ENCODE assay signal across 8 cellular contexts in genomic region chrX:154477891-154478477, GRCh38. TPM values are rescaled to one million over a fixed set of nuclear protein-coding genes. Genes with fewer than 3 reads are reported as not detected.
DNase-seq lines count a peak whose midpoint lies in the region; ATAC-seq, FAIRE-seq and TF ChIP-seq lines count a peak whose summit lies in the region.

No MANE protein-coding gene starts in this region.

- peak overlapping the region; percentile 80 for H3K4me2 ChIP-seq in HepG2 (ENCODE audit: low read depth, low read length)

- no peak for TF ChIP-seq POLR2A in HepG2 (IDR thresholded peaks at IDR 0.05; ENCODE audit: insufficient read depth in 1 of 2, low read depth in 2 of 2, low read length in 2 of 2)
- no peak for TF ChIP-seq POLR2A in tibial nerve (IDR thresholded peaks at IDR 0.05)

- H2AFZ ChIP-seq in HepG2 (ENCODE audit: low read length) = no peak overlapping the region

- intact Hi-C loops in HepG2 (cut with micrococcal nuclease; ENCODE audit: unreplicated experiment) = no loop called here

- H3K4me1 Mint-ChIP-seq in activated CD8-positive, alpha-beta memory T cell treated with anti-CD3 and anti-CD28 coated beads, Interleukin-2, amount 10 ng/mL, durations not matched to agents 7 days and 5 days = peaks cover 29% of the 10 kb centered on the region
- H3K4me1 Mint-ChIP-seq in activated naive CD8-positive, alpha-beta T cell treated with anti-CD3 and anti-CD28 coated beads, Interleukin-2, amount 50 U/mL, for 24 hours = peaks cover 17% of the 10 kb centered on the region

- peak overlapping the region; percentile 12 to 60 (median 57); a peak in 4 of 6 replicates for H3K4me3 ChIP-seq in HepG2 (replicated peaks in 1 of 3; ENCODE audit: insufficient read depth in 1 of 3, low read depth in 2 of 3, low read length in 3 of 3)
- peak overlapping the region; percentile 31 to 63 (median 46) for H3K4me3 ChIP-seq in tibial nerve

- no peak for DNase-seq in activated CD8-positive, alpha-beta memory T cell treated with anti-CD3 and anti-CD28 coated beads, Interleukin-2, amount 10 ng/mL, durations not matched to agents 7 days and 5 days
- DNase-seq in activated CD8-positive, alpha-beta memory T cell treated with anti-CD3 and anti-CD28 coated beads, Interleukin-2, amount 50 U/mL, for 48 hours = no peak
- no peak for DNase-seq in activated naive CD8-positive, alpha-beta T cell treated with anti-CD3 and anti-CD28 coated beads, Interleukin-2, amount 50 U/mL, for 24 hours
- DNase-seq in HepG2 (ENCODE audit: low spot score) (no peak), tibial nerve (ENCODE audit: low spot score in 2 of 2) (no peak), NCI-H345 (lab: John Stamatoyannopoulos, UW) (no peak), MV-4-11 (lab: John Stamatoyannopoulos, UW) (no peak)
- DNase-seq in stimulated activated CD4-positive, alpha-beta T cell treated with anti-CD3 and anti-CD28 coated beads, Interleukin-15, amount 100 ng/mL, for 24 hours = no peak

- TF ChIP-seq EP300 in HepG2 (IDR thresholded peaks at IDR 0.05; ENCODE audit: low read depth in 2 of 2, low read length in 2 of 2) (no peak), HepG2 (CRISPR knock-in tag; IDR thresholded peaks at IDR 0.05; ENCODE audit: borderline replicate concordance) (no peak), tibial nerve (IDR thresholded peaks at IDR 0.05) (no peak)

- peaks cover 2% of the 10 kb centered on the region for H3K36me3 Mint-ChIP-seq in activated CD8-positive, alpha-beta memory T cell treated with anti-CD3 and anti-CD28 coated beads, Interleukin-2, amount 10 ng/mL, durations not matched to agents 7 days and 5 days
- H3K36me3 Mint-ChIP-seq in activated naive CD8-positive, alpha-beta T cell treated with anti-CD3 and anti-CD28 coated beads, Interleukin-2, amount 50 U/mL, for 24 hours (ENCODE audit: low read depth) = peaks cover 4% of the 10 kb centered on the region

- H3K9ac ChIP-seq in HepG2 (ENCODE audit: insufficient read depth, low read depth, low read length) = peak overlapping the region; percentile 43; the same call in 1 of the 2 replicates

- TF ChIP-seq RAD21 in HepG2 (CRISPR knock-in tag; IDR thresholded peaks at IDR 0.05) = no peak

- no peaks in the 10 kb centered on the region for H3K9me3 Mint-ChIP-seq in activated CD8-positive, alpha-beta memory T cell treated with anti-CD3 and anti-CD28 coated beads, Interleukin-2, amount 10 ng/mL, durations not matched to agents 7 days and 5 days (ENCODE audit: low read depth)
- H3K9me3 Mint-ChIP-seq in activated naive CD8-positive, alpha-beta T cell treated with anti-CD3 and anti-CD28 coated beads, Interleukin-2, amount 50 U/mL, for 24 hours = no peaks in the 10 kb centered on the region

- TF ChIP-seq CTCF in HepG2 (CRISPR knock-in tag; IDR thresholded peaks at IDR 0.05) (no peak), tibial nerve (IDR thresholded peaks at IDR 0.05) (no peak)

- 94% methylated on average over 11 of the region's 24 CpGs for WGBS in HepG2 (ENCODE audit: low lambda C conversion rate)
- 60 to 67% methylated on average over 24 of the region's 24 CpGs for WGBS in tibial nerve, 2 donors

- peak overlapping the region; percentile 77 for H3K4me3 Mint-ChIP-seq in activated CD8-positive, alpha-beta memory T cell treated with anti-CD3 and anti-CD28 coated beads, Interleukin-2, amount 10 ng/mL, durations not matched to agents 7 days and 5 days
- H3K4me3 Mint-ChIP-seq in activated naive CD8-positive, alpha-beta T cell treated with anti-CD3 and anti-CD28 coated beads, Interleukin-2, amount 50 U/mL, for 24 hours = peak overlapping the region; percentile 82

- no peak for ATAC-seq in activated CD8-positive, alpha-beta memory T cell treated with anti-CD3 and anti-CD28 coated beads, Interleukin-2, amount 10 ng/mL, durations not matched to agents 7 days and 5 days
- no peak for ATAC-seq in activated naive CD8-positive, alpha-beta T cell treated with anti-CD3 and anti-CD28 coated beads, Interleukin-2, amount 50 U/mL, for 24 hours
- ATAC-seq in HepG2 = no peak

- H3K27ac ChIP-seq in HepG2 (ENCODE audit: extremely low read length, insufficient read depth, low read length) (no peak overlapping the region), tibial nerve (peak overlapping the region; percentile 74 to 90 (median 77))

- peak overlapping the region; percentile 76 for H3K27ac Mint-ChIP-seq in activated CD8-positive, alpha-beta memory T cell treated with anti-CD3 and anti-CD28 coated beads, Interleukin-2, amount 10 ng/mL, durations not matched to agents 7 days and 5 days
- peak overlapping the region; percentile 73 for H3K27ac Mint-ChIP-seq in activated naive CD8-positive, alpha-beta T cell treated with anti-CD3 and anti-CD28 coated beads, Interleukin-2, amount 50 U/mL, for 24 hours

- H3K36me3 ChIP-seq in HepG2 (replicated peaks in 1 of 2; ENCODE audit: control insufficient read depth in 1 of 2, insufficient read depth in 2 of 2, low read length in 2 of 2) = no peaks in the 10 kb centered on the region
- H3K36me3 ChIP-seq in tibial nerve = no peaks in the 10 kb centered on the region

- H3K79me2 ChIP-seq in HepG2 (ENCODE audit: insufficient read depth, low read length) = no peaks in the 10 kb centered on the region

- no peaks in the 10 kb centered on the region for H3K27me3 Mint-ChIP-seq in activated CD8-positive, alpha-beta memory T cell treated with anti-CD3 and anti-CD28 coated beads, Interleukin-2, amount 10 ng/mL, durations not matched to agents 7 days and 5 days
- no peaks in the 10 kb centered on the region for H3K27me3 Mint-ChIP-seq in activated naive CD8-positive, alpha-beta T cell treated with anti-CD3 and anti-CD28 coated beads, Interleukin-2, amount 50 U/mL, for 24 hours

- POLR2A ChIA-PET in HepG2 (lab: Yijun Ruan, JAX) = interaction anchor here (0.8 to 1.3 kb wide), 5 partner anchors 12 to 108 kb away, joined by 4 to 11 read pairs (median 7); partner anchors contain the start of genes FAM3A, RPL10 and SLC10A3

- H3K27me3 ChIP-seq in HepG2 (ENCODE audit: control insufficient read depth in 1 of 2, insufficient read depth in 2 of 2, low read length in 2 of 2) = no peaks in the 10 kb centered on the region
- H3K27me3 ChIP-seq in tibial nerve = no peaks in the 10 kb centered on the region

- in situ Hi-C loops in HepG2 (cut with HindIII; ENCODE audit: extremely low pct_ligation_motif_present, low pct_unique_long_range_greater_than_20kb) = no loop called here

- H4K20me1 ChIP-seq in HepG2 (ENCODE audit: insufficient read depth, low read length) = no peaks in the 10 kb centered on the region

- no TSS peak for BruUV-seq in HepG2 (replicated peaks; lab: Mats Ljungman, UMichigan)

- CTCF ChIA-PET in activated CD8-positive, alpha-beta memory T cell treated with anti-CD3 and anti-CD28 coated beads, Interleukin-2, amount 10 ng/mL, durations not matched to agents 7 days and 5 days (lab: Charles Lee) = interaction anchor here (1.0 to 1.6 kb wide), 2 partner anchors 19 to 49 kb away, joined by 4 read pairs; partner anchors contain the start of gene PLXNA3
- CTCF ChIA-PET in HepG2 (lab: Yijun Ruan, JAX; ENCODE audit: low intra/inter-chr PET ratio, low total read pairs) = no interaction called here

- no peaks in the 10 kb centered on the region for H3K9me3 ChIP-seq in HepG2 (ENCODE audit: low read length)
- H3K9me3 ChIP-seq in tibial nerve = no peaks in the 10 kb centered on the region

- FAIRE-seq in HepG2 (lab: Jason Lieb, UNC) = no peak

- H3K4me1 ChIP-seq in HepG2 (ENCODE audit: insufficient read depth, low read length) = peaks cover 8% of the 10 kb centered on the region
- peaks cover 0 to 12% (median 0%) of the 10 kb centered on the region in 4 donors for H3K4me1 ChIP-seq in tibial nerve

RNA-seq across cellular contexts. Expression of gene LAGE3, which starts 1.1 kb away (rescaled TPM):
- total RNA-seq in activated CD8-positive, alpha-beta memory T cell treated with anti-CD3 and anti-CD28 coated beads, Interleukin-2, amount 10 ng/mL, durations not matched to agents 7 days and 5 days = 10 to 100 TPM; 38.8 to 39.0 TPM
- total RNA-seq in HepG2 (2016; rRNA removed; fragmentation: Illumina TruSeq; extraction: Trizol) (12.7 and 13.0 TPM in 2 replicates), tibial nerve (10 to 100 TPM; 18.8 to 46.5 (median 35.0) TPM)
- total RNA-seq in HepG2 (2016; cell fraction: cytosol; rRNA removed; fragmentation: Illumina TruSeq; extraction: Trizol; ENCODE audit: low read depth) = 13.1 and 15.3 TPM in 2 replicates
- total RNA-seq in HepG2 (2016; cell fraction: insoluble cytoplasmic fraction; rRNA removed; fragmentation: Illumina TruSeq; extraction: Trizol) = 11.6 and 13.1 TPM in 2 replicates
- total RNA-seq in HepG2 (2016; cell fraction: membrane; rRNA removed; fragmentation: Illumina TruSeq; extraction: Trizol) = 15.6 and 16.5 TPM in 2 replicates
- 4.3 and 4.5 TPM in 2 replicates for total RNA-seq in HepG2 (2016; cell fraction: nucleus; rRNA removed; fragmentation: Illumina TruSeq; extraction: Trizol)
- polyA plus RNA-seq in HepG2 (2011; rRNA removed) = 7.6 and 10.0 TPM in 2 replicates
- 7.3 and 14.8 TPM in 2 replicates for polyA plus RNA-seq in HepG2 (2011; cell fraction: cytosol; rRNA removed)
- 4.4 and 4.8 TPM in 2 replicates for polyA plus RNA-seq in HepG2 (2011; cell fraction: nucleus; rRNA removed)
- 6.6 and 7.8 TPM in 2 replicates for polyA plus RNA-seq in HepG2 (2012)
- 14.7 and 17.5 TPM in 2 replicates for polyA plus RNA-seq in HepG2 (2016; cell fraction: cytosol; fragmentation: Illumina TruSeq; extraction: Trizol; ENCODE audit: low read depth)
- polyA plus RNA-seq in HepG2 (2016; cell fraction: insoluble cytoplasmic fraction; fragmentation: Illumina TruSeq; extraction: Trizol; ENCODE audit: low read depth) = 13.0 and 13.7 TPM in 2 replicates
- polyA plus RNA-seq in HepG2 (2016; cell fraction: membrane; fragmentation: Illumina TruSeq; extraction: Trizol; ENCODE audit: low read depth) = 12.6 and 15.5 TPM in 2 replicates
- 5.3 and 9.9 TPM in 2 replicates for polyA plus RNA-seq in HepG2 (2016; cell fraction: nucleus; fragmentation: Illumina TruSeq; extraction: Trizol; ENCODE audit: insufficient read depth, low read depth)
- 5.9 and 21.7 TPM in 2 replicates for polyA minus RNA-seq in HepG2 (2011; rRNA and poly(A)+ RNA removed; ENCODE audit: low replicate concordance)
- 2.9 and 3.0 TPM in 2 replicates for polyA minus RNA-seq in HepG2 (2011; cell fraction: cytosol; rRNA and poly(A)+ RNA removed)
- 0.90 TPM in 1 of 2 replicates, not detected in the other for polyA minus RNA-seq in HepG2 (2011; cell fraction: nucleus; rRNA and poly(A)+ RNA removed)

RNA-seq across cellular contexts. Expression of gene UBL4A, which starts 8.4 kb away (rescaled TPM):
- 10 to 100 TPM; 48.1 to 53.2 TPM for total RNA-seq in activated CD8-positive, alpha-beta memory T cell treated with anti-CD3 and anti-CD28 coated beads, Interleukin-2, amount 10 ng/mL, durations not matched to agents 7 days and 5 days
- total RNA-seq in HepG2 (2016; rRNA removed; fragmentation: Illumina TruSeq; extraction: Trizol) = 25.5 and 29.1 TPM in 2 replicates
- total RNA-seq in HepG2 (2016; cell fraction: cytosol; rRNA removed; fragmentation: Illumina TruSeq; extraction: Trizol; ENCODE audit: low read depth) = 11.4 and 12.2 TPM in 2 replicates
- 26.5 and 28.9 TPM in 2 replicates for total RNA-seq in HepG2 (2016; cell fraction: insoluble cytoplasmic fraction; rRNA removed; fragmentation: Illumina TruSeq; extraction: Trizol)
- total RNA-seq in HepG2 (2016; cell fraction: membrane; rRNA removed; fragmentation: Illumina TruSeq; extraction: Trizol) = 32.1 and 33.9 TPM in 2 replicates
- total RNA-seq in HepG2 (2016; cell fraction: nucleus; rRNA removed; fragmentation: Illumina TruSeq; extraction: Trizol) = 10.4 and 12.9 TPM in 2 replicates
- 16.8 and 21.7 TPM in 2 replicates for polyA plus RNA-seq in HepG2 (2011; rRNA removed)
- polyA plus RNA-seq in HepG2 (2011; cell fraction: cytosol; rRNA removed) = 20.9 and 32.4 TPM in 2 replicates
- polyA plus RNA-seq in HepG2 (2011; cell fraction: nucleus; rRNA removed) = 11.5 and 13.8 TPM in 2 replicates
- 14.3 and 16.6 TPM in 2 replicates for polyA plus RNA-seq in HepG2 (2012)
- 12.8 and 14.0 TPM in 2 replicates for polyA plus RNA-seq in HepG2 (2016; cell fraction: cytosol; fragmentation: Illumina TruSeq; extraction: Trizol; ENCODE audit: low read depth)
- polyA plus RNA-seq in HepG2 (2016; cell fraction: insoluble cytoplasmic fraction; fragmentation: Illumina TruSeq; extraction: Trizol; ENCODE audit: low read depth) = 21.9 and 28.0 TPM in 2 replicates
- 24.6 and 26.6 TPM in 2 replicates for polyA plus RNA-seq in HepG2 (2016; cell fraction: membrane; fragmentation: Illumina TruSeq; extraction: Trizol; ENCODE audit: low read depth)
- polyA plus RNA-seq in HepG2 (2016; cell fraction: nucleus; fragmentation: Illumina TruSeq; extraction: Trizol; ENCODE audit: insufficient read depth, low read depth) = 17.4 and 20.6 TPM in 2 replicates
- polyA minus RNA-seq in HepG2 (2011; rRNA and poly(A)+ RNA removed; ENCODE audit: low replicate concordance) = 32.9 and 96.4 TPM in 2 replicates
- polyA minus RNA-seq in HepG2 (2011; cell fraction: cytosol; rRNA and poly(A)+ RNA removed) = 13.2 and 18.6 TPM in 2 replicates
- polyA minus RNA-seq in HepG2 (2011; cell fraction: nucleus; rRNA and poly(A)+ RNA removed) = 3.0 and 4.6 TPM in 2 replicates
- total RNA-seq in tibial nerve = 10 to 100 TPM; 39.0 to 58.5 (median 43.4) TPM

RNA-seq across cellular contexts. Expression of gene SLC10A3, which starts 12.4 kb away (rescaled TPM):
- total RNA-seq in activated CD8-positive, alpha-beta memory T cell treated with anti-CD3 and anti-CD28 coated beads, Interleukin-2, amount 10 ng/mL, durations not matched to agents 7 days and 5 days = 10 to 100 TPM; 24.3 to 24.9 TPM
- total RNA-seq in HepG2 (2016; rRNA removed; fragmentation: Illumina TruSeq; extraction: Trizol) (10.1 and 10.8 TPM in 2 replicates), tibial nerve (10 to 100 TPM; 17.8 to 40.6 (median 27.0) TPM)
- 9.0 and 10.7 TPM in 2 replicates for total RNA-seq in HepG2 (2016; cell fraction: cytosol; rRNA removed; fragmentation: Illumina TruSeq; extraction: Trizol; ENCODE audit: low read depth)
- 7.1 and 10.6 TPM in 2 replicates for total RNA-seq in HepG2 (2016; cell fraction: insoluble cytoplasmic fraction; rRNA removed; fragmentation: Illumina TruSeq; extraction: Trizol)
- total RNA-seq in HepG2 (2016; cell fraction: membrane; rRNA removed; fragmentation: Illumina TruSeq; extraction: Trizol) = 19.7 and 23.5 TPM in 2 replicates
- total RNA-seq in HepG2 (2016; cell fraction: nucleus; rRNA removed; fragmentation: Illumina TruSeq; extraction: Trizol) = 5.5 and 5.9 TPM in 2 replicates
- polyA plus RNA-seq in HepG2 (2011; rRNA removed) = 11.5 and 13.7 TPM in 2 replicates
- polyA plus RNA-seq in HepG2 (2011; cell fraction: cytosol; rRNA removed) = 12.8 and 15.4 TPM in 2 replicates
- 12.0 and 13.6 TPM in 2 replicates for polyA plus RNA-seq in HepG2 (2011; cell fraction: nucleus; rRNA removed)
- 7.8 and 12.5 TPM in 2 replicates for polyA plus RNA-seq in HepG2 (2012)
- polyA plus RNA-seq in HepG2 (2016; cell fraction: cytosol; fragmentation: Illumina TruSeq; extraction: Trizol; ENCODE audit: low read depth) = 16.2 and 21.3 TPM in 2 replicates
- polyA plus RNA-seq in HepG2 (2016; cell fraction: insoluble cytoplasmic fraction; fragmentation: Illumina TruSeq; extraction: Trizol; ENCODE audit: low read depth) = 14.1 and 15.3 TPM in 2 replicates
- polyA plus RNA-seq in HepG2 (2016; cell fraction: membrane; fragmentation: Illumina TruSeq; extraction: Trizol; ENCODE audit: low read depth) = 27.8 and 30.6 TPM in 2 replicates
- polyA plus RNA-seq in HepG2 (2016; cell fraction: nucleus; fragmentation: Illumina TruSeq; extraction: Trizol; ENCODE audit: insufficient read depth, low read depth) = 13.1 TPM in 2 replicates
- polyA minus RNA-seq in HepG2 (2011; rRNA and poly(A)+ RNA removed; ENCODE audit: low replicate concordance) = 21.1 and 41.7 TPM in 2 replicates
- 6.5 and 11.1 TPM in 2 replicates for polyA minus RNA-seq in HepG2 (2011; cell fraction: cytosol; rRNA and poly(A)+ RNA removed)
- polyA minus RNA-seq in HepG2 (2011; cell fraction: nucleus; rRNA and poly(A)+ RNA removed) = 2.3 and 2.5 TPM in 2 replicates

RNA-seq across cellular contexts. Expression of gene PLXNA3, which starts 19.9 kb away (rescaled TPM):
- 10 to 100 TPM; 42.3 to 48.5 TPM for total RNA-seq in activated CD8-positive, alpha-beta memory T cell treated with anti-CD3 and anti-CD28 coated beads, Interleukin-2, amount 10 ng/mL, durations not matched to agents 7 days and 5 days
- 0.90 and 5.8 TPM in 2 replicates for total RNA-seq in HepG2 (2016; rRNA removed; fragmentation: Illumina TruSeq; extraction: Trizol)
- total RNA-seq in HepG2 (2016; cell fraction: cytosol; rRNA removed; fragmentation: Illumina TruSeq; extraction: Trizol; ENCODE audit: low read depth) = 1.4 and 2.4 TPM in 2 replicates
- 1.5 and 4.7 TPM in 2 replicates for total RNA-seq in HepG2 (2016; cell fraction: insoluble cytoplasmic fraction; rRNA removed; fragmentation: Illumina TruSeq; extraction: Trizol)
- 1.5 and 2.0 TPM in 2 replicates for total RNA-seq in HepG2 (2016; cell fraction: membrane; rRNA removed; fragmentation: Illumina TruSeq; extraction: Trizol)
- total RNA-seq in HepG2 (2016; cell fraction: nucleus; rRNA removed; fragmentation: Illumina TruSeq; extraction: Trizol) = 5.8 and 9.4 TPM in 2 replicates
- polyA plus RNA-seq in HepG2 (2011; rRNA removed) = 20.6 and 26.3 TPM in 2 replicates
- polyA plus RNA-seq in HepG2 (2011; cell fraction: cytosol; rRNA removed) = 5.3 and 6.9 TPM in 2 replicates
- polyA plus RNA-seq in HepG2 (2011; cell fraction: nucleus; rRNA removed) = 197 and 290 TPM in 2 replicates
- polyA plus RNA-seq in HepG2 (2012) = 15.1 and 20.7 TPM in 2 replicates
- 0.36 and 0.64 TPM in 2 replicates for polyA plus RNA-seq in HepG2 (2016; cell fraction: cytosol; fragmentation: Illumina TruSeq; extraction: Trizol; ENCODE audit: low read depth)
- polyA plus RNA-seq in HepG2 (2016; cell fraction: insoluble cytoplasmic fraction; fragmentation: Illumina TruSeq; extraction: Trizol; ENCODE audit: low read depth) = 2.1 and 4.1 TPM in 2 replicates
- polyA plus RNA-seq in HepG2 (2016; cell fraction: membrane; fragmentation: Illumina TruSeq; extraction: Trizol; ENCODE audit: low read depth) = 1.6 and 2.6 TPM in 2 replicates
- 56.9 and 70.7 TPM in 2 replicates for polyA plus RNA-seq in HepG2 (2016; cell fraction: nucleus; fragmentation: Illumina TruSeq; extraction: Trizol; ENCODE audit: insufficient read depth, low read depth)
- 13.0 and 37.1 TPM in 2 replicates for polyA minus RNA-seq in HepG2 (2011; rRNA and poly(A)+ RNA removed; ENCODE audit: low replicate concordance)
- polyA minus RNA-seq in HepG2 (2011; cell fraction: cytosol; rRNA and poly(A)+ RNA removed) = 7.5 and 14.2 TPM in 2 replicates
- polyA minus RNA-seq in HepG2 (2011; cell fraction: nucleus; rRNA and poly(A)+ RNA removed) = 36.8 and 42.5 TPM in 2 replicates
- 10 to 100 TPM; 17.0 to 44.4 (median 24.2) TPM for total RNA-seq in tibial nerve

RNA-seq across cellular contexts. Expression of gene FAM50A, which starts 34.0 kb away (rescaled TPM):
- 10 to 100 TPM; 66.2 to 70.5 TPM for total RNA-seq in activated CD8-positive, alpha-beta memory T cell treated with anti-CD3 and anti-CD28 coated beads, Interleukin-2, amount 10 ng/mL, durations not matched to agents 7 days and 5 days
- total RNA-seq in HepG2 (2016; rRNA removed; fragmentation: Illumina TruSeq; extraction: Trizol) = 19.5 and 30.7 TPM in 2 replicates
- 18.5 and 19.1 TPM in 2 replicates for total RNA-seq in HepG2 (2016; cell fraction: cytosol; rRNA removed; fragmentation: Illumina TruSeq; extraction: Trizol; ENCODE audit: low read depth)
- 17.1 and 33.9 TPM in 2 replicates for total RNA-seq in HepG2 (2016; cell fraction: insoluble cytoplasmic fraction; rRNA removed; fragmentation: Illumina TruSeq; extraction: Trizol)
- total RNA-seq in HepG2 (2016; cell fraction: membrane; rRNA removed; fragmentation: Illumina TruSeq; extraction: Trizol) = 22.2 and 22.4 TPM in 2 replicates
- total RNA-seq in HepG2 (2016; cell fraction: nucleus; rRNA removed; fragmentation: Illumina TruSeq; extraction: Trizol) = 17.3 and 21.6 TPM in 2 replicates
- 40.7 and 51.1 TPM in 2 replicates for polyA plus RNA-seq in HepG2 (2011; rRNA removed)
- polyA plus RNA-seq in HepG2 (2011; cell fraction: cytosol; rRNA removed) = 36.0 and 37.8 TPM in 2 replicates
- polyA plus RNA-seq in HepG2 (2011; cell fraction: nucleus; rRNA removed) = 122 and 133 TPM in 2 replicates
- 33.3 and 62.2 TPM in 2 replicates for polyA plus RNA-seq in HepG2 (2012)
- 26.4 and 26.9 TPM in 2 replicates for polyA plus RNA-seq in HepG2 (2016; cell fraction: cytosol; fragmentation: Illumina TruSeq; extraction: Trizol; ENCODE audit: low read depth)
- 31.3 and 33.6 TPM in 2 replicates for polyA plus RNA-seq in HepG2 (2016; cell fraction: insoluble cytoplasmic fraction; fragmentation: Illumina TruSeq; extraction: Trizol; ENCODE audit: low read depth)
- polyA plus RNA-seq in HepG2 (2016; cell fraction: membrane; fragmentation: Illumina TruSeq; extraction: Trizol; ENCODE audit: low read depth) = 24.8 and 24.9 TPM in 2 replicates
- polyA plus RNA-seq in HepG2 (2016; cell fraction: nucleus; fragmentation: Illumina TruSeq; extraction: Trizol; ENCODE audit: insufficient read depth, low read depth) = 55.5 and 66.5 TPM in 2 replicates
- 21.9 and 63.3 TPM in 2 replicates for polyA minus RNA-seq in HepG2 (2011; rRNA and poly(A)+ RNA removed; ENCODE audit: low replicate concordance)
- 11.7 and 12.1 TPM in 2 replicates for polyA minus RNA-seq in HepG2 (2011; cell fraction: cytosol; rRNA and poly(A)+ RNA removed)
- polyA minus RNA-seq in HepG2 (2011; cell fraction: nucleus; rRNA and poly(A)+ RNA removed) = 22.7 and 43.5 TPM in 2 replicates
- 10 to 100 TPM; 47.5 to 90.6 (median 63.0) TPM for total RNA-seq in tibial nerve
